Comparison of ENCODE assay signal across 11 cellular contexts in genomic region chr1:30756206-30756544, GRCh38. TPM values are rescaled to one million over a fixed set of nuclear protein-coding genes. Genes with fewer than 3 reads are reported as not detected.
DNase-seq lines count a peak whose midpoint lies in the region; ATAC-seq and TF ChIP-seq lines count a peak whose summit lies in the region.
"Had no signal": no experiment of that assay in that cellular context is flagged by ENCODE, and none has a peak within 500 bp of the region (broad histone marks: within the 10 kb centered on the region; RNA-seq: fewer than 3 reads in every experiment).

No MANE protein-coding gene starts in this region.

- no peaks in the 10 kb centered on the region for H3K9me3 Mint-ChIP-seq in HFFc6
- no peaks in the 10 kb centered on the region for H3K9me3 Mint-ChIP-seq in activated naive CD8-positive, alpha-beta T cell treated with anti-CD3 and anti-CD28 coated beads, Interleukin-2, amount 50 U/mL, for 24 hours
- no peaks in the 10 kb centered on the region for H3K9me3 Mint-ChIP-seq in naive B cell
- no peaks in the 10 kb centered on the region for H3K9me3 Mint-ChIP-seq in type B pancreatic cell

- H3K27me3 ChIP-seq in BLaER1 = no peaks in the 10 kb centered on the region
- H3K27me3 ChIP-seq: SJSA1 had no signal

- peaks cover 44% of the 10 kb centered on the region for H3K36me3 ChIP-seq in BLaER1
- H3K36me3 ChIP-seq: SJSA1 had no signal

- H3K27ac Mint-ChIP-seq in HFFc6 (peak overlapping the region; percentile 94; the same call in 1 of the 2 replicates), naive B cell (peak overlapping the region; percentile 96 to 100 (median 100)), type B pancreatic cell (no peak overlapping the region)
- H3K27ac Mint-ChIP-seq in activated naive CD8-positive, alpha-beta T cell treated with anti-CD3 and anti-CD28 coated beads, Interleukin-2, amount 50 U/mL, for 24 hours = peak overlapping the region; percentile 97

- peak overlapping the region; percentile 98 for H3K9ac ChIP-seq in BLaER1
- H3K9ac ChIP-seq: GM23248 had no signal

- H3K27ac ChIP-seq in BLaER1 = peak overlapping the region; percentile 98
- H3K27ac ChIP-seq: GM23248 had no signal

- peaks cover 70% of the 10 kb centered on the region for H3K4me1 ChIP-seq in BLaER1

- H3K4me3 Mint-ChIP-seq in HFFc6 (no peak overlapping the region; the same call in 1 of the 2 replicates), naive B cell (peak overlapping the region; percentile 90 to 100 (median 99)), type B pancreatic cell (no peak overlapping the region)
- peak overlapping the region; percentile 98 for H3K4me3 Mint-ChIP-seq in activated naive CD8-positive, alpha-beta T cell treated with anti-CD3 and anti-CD28 coated beads, Interleukin-2, amount 50 U/mL, for 24 hours

- peaks cover 27% of the 10 kb centered on the region for H4K20me1 ChIP-seq in BLaER1

- H3K36me3 Mint-ChIP-seq in HFFc6 (ENCODE audit: low read depth) (no peaks in the 10 kb centered on the region; the same call in 1 of the 2 replicates), naive B cell (peaks cover 23 to 42% of the 10 kb centered on the region in 2 donors), type B pancreatic cell (no peaks in the 10 kb centered on the region)
- peaks cover 33% of the 10 kb centered on the region for H3K36me3 Mint-ChIP-seq in activated naive CD8-positive, alpha-beta T cell treated with anti-CD3 and anti-CD28 coated beads, Interleukin-2, amount 50 U/mL, for 24 hours (ENCODE audit: low read depth)

- H3K4me1 Mint-ChIP-seq in HFFc6 (ENCODE audit: low read depth) (peaks cover 28% of the 10 kb centered on the region), naive B cell (peaks cover 68 to 93% (median 84%) of the 10 kb centered on the region in 3 donors), type B pancreatic cell (ENCODE audit: unreplicated experiment) (peaks cover 20% of the 10 kb centered on the region)
- peaks cover 93% of the 10 kb centered on the region for H3K4me1 Mint-ChIP-seq in activated naive CD8-positive, alpha-beta T cell treated with anti-CD3 and anti-CD28 coated beads, Interleukin-2, amount 50 U/mL, for 24 hours

- ATAC-seq in activated naive CD8-positive, alpha-beta T cell treated with anti-CD3 and anti-CD28 coated beads, Interleukin-2, amount 50 U/mL, for 24 hours = no peak
- no peak for ATAC-seq in naive B cell (ENCODE audit: low read depth in 2 of 2)

- peak overlapping the region; percentile 93 for H3K4me3 ChIP-seq in BLaER1
- H3K4me3 ChIP-seq: GM23248, SJSA1 had no signal

- DNase-seq in HFFc6 = no peak
- no peak for DNase-seq in activated naive CD8-positive, alpha-beta T cell treated with anti-CD3 and anti-CD28 coated beads, Interleukin-2, amount 50 U/mL, for 24 hours
- DNase-seq in naive B cell = no peak
- DNase-seq in type B pancreatic cell (ENCODE audit: extremely low spot score, unreplicated experiment) = no peak
- DNase-seq in kidney glomerular epithelial cell (lab: John Stamatoyannopoulos, UW) = no peak
- no peak for DNase-seq in nucleus accumbens (lab: John Stamatoyannopoulos, UW)
- no peak for DNase-seq in middle frontal gyrus (ENCODE audit: extremely low spot score, low spot score)
- DNase-seq: NCI-H146 had no signal

- TF ChIP-seq CTCF in HFFc6 (IDR thresholded peaks at IDR 0.05) (no peak), type B pancreatic cell (conservative IDR thresholded peaks at IDR 0.05) (no peak)

- H3K4me2 ChIP-seq in BLaER1 = peak overlapping the region; percentile 98

- H3K9me3 ChIP-seq in BLaER1 = no peaks in the 10 kb centered on the region
- H3K9me3 ChIP-seq: SJSA1 had no signal

- H3K27me3 Mint-ChIP-seq in HFFc6 (ENCODE audit: insufficient read depth) = peaks cover 20% of the 10 kb centered on the region; the same call in 1 of the 2 replicates
- no peaks in the 10 kb centered on the region for H3K27me3 Mint-ChIP-seq in activated naive CD8-positive, alpha-beta T cell treated with anti-CD3 and anti-CD28 coated beads, Interleukin-2, amount 50 U/mL, for 24 hours
- H3K27me3 Mint-ChIP-seq in naive B cell = no peaks in the 10 kb centered on the region
- no peaks in the 10 kb centered on the region for H3K27me3 Mint-ChIP-seq in type B pancreatic cell

RNA-seq across cellular contexts. Expression of gene LAPTM5, which starts 1.4 kb away (rescaled TPM):
- total RNA-seq in HFFc6 (2021; fragmentation: NEBNext Ultra II Directional; extraction: Animal tissue kit (Norgen Biotek cat#: 25700)) = under 1 TPM; 0.38 to 0.81 (median 0.63) TPM
- polyA plus RNA-seq in naive B cell (ENCODE audit: low read depth in 6 of 6) = 1,000 to 10,000 TPM; 1,442 to 2,525 (median 1,701) TPM
- total RNA-seq in type B pancreatic cell (ENCODE audit: low replicate concordance) = 0.24 and 0.29 TPM in 2 replicates
- total RNA-seq: GM23248, SJSA1 had no signal

RNA-seq across cellular contexts. Expression of gene MATN1, which starts 32.8 kb away (rescaled TPM):
- total RNA-seq in HFFc6 (2021; fragmentation: NEBNext Ultra II Directional; extraction: Animal tissue kit (Norgen Biotek cat#: 25700)) = under 1 TPM in 1 of 6 experiments, not detected in 5; 0.06 TPM
- polyA plus RNA-seq in naive B cell (ENCODE audit: low read depth in 6 of 6) = 1 to 10 TPM in 2 of 6 donors, under 1 TPM in 4; 0.21 to 3.1 (median 0.39) TPM
- total RNA-seq in type B pancreatic cell (ENCODE audit: low replicate concordance) = 0.24 and 0.40 TPM in 2 replicates
- polyA plus RNA-seq: GM23248 had no signal

Comparison
In these comparisons a context has a peak if more than half of its experiments do, and no peak if none do; other contexts are left out.
1. H3K4me3 Mint-ChIP-seq: peak in activated naive CD8-positive, alpha-beta T cell treated with anti-CD3 and anti-CD28 coated beads, Interleukin-2, amount 50 U/mL, for 24 hours (single experiment) and naive B cell (8 of 8); none in HFFc6 (single experiment) and type B pancreatic cell (single experiment).